ENCODE assay signal across 17 cellular contexts in genomic region chr7:72275412-72276070, GRCh38.
A peak's percentile ranks its signal among the peaks of the same experiment; 100 is the strongest.
DNase-seq lines count a peak whose midpoint lies in the region; ATAC-seq and TF ChIP-seq lines count a peak whose summit lies in the region.
"Had no signal": no experiment of that assay in that cellular context is flagged by ENCODE, and none has a peak within 500 bp of the region (broad histone marks: within the 10 kb centered on the region; RNA-seq: fewer than 3 reads in every experiment).

No MANE protein-coding gene starts in this region.

- ATAC-seq in HG02973 (IDR thresholded peaks at IDR 0.05; ENCODE audit: unreplicated experiment) = no peak
- ATAC-seq in CD4-positive, alpha-beta T cell (ENCODE audit: poor library complexity) = no peak

- no peaks in the 10 kb centered on the region for H3K9me3 ChIP-seq in vagina
- H3K9me3 ChIP-seq in CD4-positive, alpha-beta T cell (ENCODE audit: control insufficient read depth, low read length) = peaks cover 7% of the 10 kb centered on the region
- H3K9me3 ChIP-seq: HAP-1 had no signal

- no peak overlapping the region for H3K4me3 ChIP-seq in vagina
- H3K4me3 ChIP-seq: BLaER1, HAP-1 had no signal

- no peaks in the 10 kb centered on the region for H3K27me3 ChIP-seq in vagina
- no peaks in the 10 kb centered on the region for H3K27me3 ChIP-seq in CD4-positive, alpha-beta T cell (ENCODE audit: control insufficient read depth, insufficient read depth, low read length)
- H3K27me3 ChIP-seq: BLaER1 had no signal

- H3K4me3 Mint-ChIP-seq in CD4-positive, alpha-beta T cell = no peak overlapping the region
- H3K4me3 Mint-ChIP-seq: B cell; CD4-positive, CD25-positive, alpha-beta regulatory T cell; CD8-positive, alpha-beta memory T cell; HFFc6 had no signal

- CTCF ChIA-PET in CD4-positive, alpha-beta T cell (lab: Charles Lee) = no interaction called here

- TF ChIP-seq CTCF in vagina (IDR thresholded peaks at IDR 0.05) = no peak
- TF ChIP-seq CTCF in CD4-positive, alpha-beta T cell (IDR thresholded peaks at IDR 0.05) = no peak

- H3K36me3 Mint-ChIP-seq in CD4-positive, alpha-beta T cell (ENCODE audit: low read depth) = no peaks in the 10 kb centered on the region
- H3K36me3 Mint-ChIP-seq: CD4-positive, CD25-positive, alpha-beta regulatory T cell; CD8-positive, alpha-beta memory T cell had no signal

- H3K27ac Mint-ChIP-seq in CD4-positive, alpha-beta T cell = no peak overlapping the region
- H3K27ac Mint-ChIP-seq: B cell; CD4-positive, CD25-positive, alpha-beta regulatory T cell; HFFc6 had no signal

- no peaks in the 10 kb centered on the region for H3K4me1 Mint-ChIP-seq in CD4-positive, alpha-beta T cell (ENCODE audit: low read depth)
- H3K4me1 Mint-ChIP-seq: B cell; CD4-positive, CD25-positive, alpha-beta regulatory T cell; CD8-positive, alpha-beta memory T cell had no signal

- H3K27ac ChIP-seq in vagina = peak overlapping the region; percentile 27
- no peak overlapping the region for H3K27ac ChIP-seq in CD4-positive, alpha-beta T cell (ENCODE audit: low read depth, low read length)
- H3K27ac ChIP-seq: BLaER1, C4-2B had no signal

- no peak for TF ChIP-seq POLR2A in vagina (IDR thresholded peaks at IDR 0.05)

- H3K36me3 ChIP-seq in vagina = no peaks in the 10 kb centered on the region
- H3K36me3 ChIP-seq: BLaER1, HAP-1 had no signal

- peaks cover 22% of the 10 kb centered on the region for H3K9me3 Mint-ChIP-seq in CD4-positive, alpha-beta T cell

- POLR2A ChIA-PET in CD4-positive, alpha-beta T cell (lab: Charles Lee) = no interaction called here

- no peaks in the 10 kb centered on the region for H3K4me1 ChIP-seq in vagina
- H3K4me1 ChIP-seq: BLaER1, HAP-1 had no signal

- intact Hi-C loops in vagina (cut with DNase I) = no loop called here
- intact Hi-C loops in CD4-positive, alpha-beta T cell (cut with DNase I, micrococcal nuclease) = no loop called here

- peak; percentile 75 for DNase-seq in medulla oblongata (ENCODE audit: extremely low spot score)
- DNase-seq in pons (ENCODE audit: low spot score) = peak; percentile 54
- DNase-seq in vagina (ENCODE audit: extremely low spot score in 2 of 2) = no peak
- no peak for DNase-seq in activated naive CD4-positive, alpha-beta T cell treated with Interleukin-2 at 50 U/mL for 16 hours
- no peak for DNase-seq in CD4-positive, alpha-beta T cell
- DNase-seq: CD4-positive, CD25-positive, alpha-beta regulatory T cell; CD8-positive, alpha-beta memory T cell; DMS53; DMS79 treated with DMSO at 0.1 percent for 48 hours; GF-D8; GOT3; HFFc6 had no signal

- H3K27me3 Mint-ChIP-seq in CD4-positive, alpha-beta T cell = no peaks in the 10 kb centered on the region
- H3K27me3 Mint-ChIP-seq: B cell; CD4-positive, CD25-positive, alpha-beta regulatory T cell; CD8-positive, alpha-beta memory T cell had no signal

Comparison
In these comparisons a context has a peak if more than half of its experiments do, and no peak if none do; other contexts are left out.
1. DNase-seq: peak in medulla oblongata (single experiment) and pons (single experiment); none in vagina (0 of 2), activated naive CD4-positive, alpha-beta T cell treated with Interleukin-2 at 50 U/mL for 16 hours (single experiment) and CD4-positive, alpha-beta T cell (0 of 10).